Comparison of ENCODE assay signal across 16 cellular contexts in the genomic region with DNA sequence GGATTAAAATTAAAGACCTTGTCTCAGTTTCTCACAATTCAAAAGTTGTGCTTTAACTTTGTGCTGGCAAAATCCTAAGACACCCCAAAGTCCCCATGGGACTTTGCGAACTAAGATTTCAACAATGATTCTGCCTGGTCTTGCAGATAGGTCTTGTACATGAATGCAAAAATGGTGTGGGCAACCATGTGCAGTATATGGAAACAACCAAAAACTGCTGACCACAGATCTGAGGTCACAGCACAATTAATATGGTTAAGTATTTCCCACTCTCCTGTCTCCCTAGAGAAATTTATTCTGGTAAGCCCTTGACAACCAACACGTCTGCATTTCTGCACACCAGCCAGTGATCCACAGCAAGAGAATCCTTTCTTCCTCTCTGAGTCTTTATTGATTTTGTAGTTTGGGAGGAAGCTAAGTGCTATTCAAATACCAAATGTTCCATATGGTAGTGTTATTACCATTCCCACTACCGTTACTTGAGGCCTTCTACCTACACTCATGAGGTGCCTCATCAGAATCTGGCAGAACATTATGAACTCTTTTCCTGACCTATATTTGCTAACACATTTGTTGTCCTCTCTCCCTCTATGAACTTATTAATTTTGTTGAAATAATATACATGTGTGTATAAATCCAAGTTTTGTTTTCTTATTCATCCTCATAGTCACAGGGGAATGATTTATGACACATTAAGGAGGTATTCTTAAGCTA.
DNase-seq lines count a peak whose midpoint lies in the region; TF ChIP-seq lines count a peak whose summit lies in the region.
"Had no signal": no experiment of that assay in that cellular context is flagged by ENCODE, and none has a peak within 500 bp of the region (broad histone marks: within the 10 kb centered on the region; RNA-seq: fewer than 3 reads in every experiment).

No MANE protein-coding gene starts in this region.

- no peak for TF ChIP-seq CTCF in Peyer's patch (IDR thresholded peaks at IDR 0.05)

- no peaks in the 10 kb centered on the region for H3K9me3 ChIP-seq in Peyer's patch

- peak overlapping the region in 2 of 4 donors; percentile 44 to 46 for H3K4me3 ChIP-seq in Peyer's patch

- DNase-seq in DMS53 (lab: John Stamatoyannopoulos, UW): peak; percentile 33
- DNase-seq in DMS53 treated with DMSO at 0.1 percent for 48 hours (lab: John Stamatoyannopoulos, UW; ENCODE audit: unreplicated experiment): no peak
- DNase-seq in Peyer's patch: no peak
- DNase-seq in kidney tubule cell (ENCODE audit: low spot score): peak; percentile 23
- no peak for DNase-seq in NK-92 (lab: John Stamatoyannopoulos, UW; ENCODE audit: unreplicated experiment)
- DNase-seq in activated naive CD4-positive, alpha-beta T cell (lab: John Stamatoyannopoulos, UW): no peak
- no peak for DNase-seq in activated gamma-delta T cell treated with Interleukin-2 at 50 U/mL for 16 hours
- DNase-seq: activated CD4-positive, alpha-beta memory T cell treated with anti-CD3 and anti-CD28 coated beads, Interleukin-2, amount 10 ng/mL, durations not matched to agents 7 days and 5 days; CD4-positive, alpha-beta T cell; GF-D8; H7; NCI-H1930; SIG-M5; stimulated activated CD4-positive, alpha-beta T cell treated with anti-CD3 and anti-CD28 coated beads, Interleukin-4, amount 100 ng/mL, for 1 hour had no signal

- H3K4me1 ChIP-seq in Peyer's patch: no peaks in the 10 kb centered on the region

- peaks cover 0 to 9% (median 0%) of the 10 kb centered on the region in 3 donors for H3K36me3 ChIP-seq in Peyer's patch

- no peaks in the 10 kb centered on the region for H3K27me3 ChIP-seq in Peyer's patch

- no peak for TF ChIP-seq POLR2A in Peyer's patch (IDR thresholded peaks at IDR 0.05)

- H3K27ac ChIP-seq in Peyer's patch (peak overlapping the region in 3 of 4 donors; percentile 38 to 59 (median 49)), temporal lobe (ENCODE audit: low read depth, low read length) (peak overlapping the region; percentile 76)
- H3K27ac ChIP-seq: 22Rv1 had no signal

Comparison
In these comparisons a context has a peak if more than half of its experiments do, and no peak if none do; other contexts are left out.
1. DNase-seq: peak in DMS53 (single experiment) and kidney tubule cell (single experiment); none in DMS53 treated with DMSO at 0.1 percent for 48 hours (single experiment), Peyer's patch (0 of 3), NK-92 (single experiment), activated naive CD4-positive, alpha-beta T cell (0 of 4) and activated gamma-delta T cell treated with Interleukin-2 at 50 U/mL for 16 hours (single experiment).